Comparison of ENCODE assay signal across 8 cellular contexts in the genomic region with DNA sequence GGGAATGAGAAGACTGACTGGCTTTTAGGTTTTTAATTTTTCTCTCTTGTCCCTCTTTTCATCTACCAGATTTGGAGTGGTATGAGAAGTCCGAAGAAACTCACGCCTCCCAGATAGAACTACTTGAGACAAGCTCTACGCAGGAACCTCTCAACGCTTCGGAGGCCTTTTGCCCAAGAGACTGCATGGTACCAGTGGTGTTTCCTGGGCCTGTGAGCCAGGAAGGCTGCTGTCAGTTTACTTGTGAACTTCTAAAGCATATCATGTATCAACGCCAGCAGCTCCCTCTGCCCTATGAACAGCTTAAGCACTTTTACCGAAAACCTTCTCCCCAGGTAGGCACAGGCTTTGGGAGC. TPM values are rescaled to one million over a fixed set of nuclear protein-coding genes. Genes with fewer than 3 reads are reported as not detected.
DNase-seq lines count a peak whose midpoint lies in the region; ATAC-seq and TF ChIP-seq lines count a peak whose summit lies in the region.

No MANE protein-coding gene starts in this region.

- peaks cover 0 to 2% (median 0%) of the 10 kb centered on the region in 5 experiments for H3K9me3 Mint-ChIP-seq in brain

- 0 out of 2 replicates have a peak overlapping the region, but pooled peaks have one; percentile 51 for H2AFZ ChIP-seq in Karpas-422 (ENCODE audit: low read length)

- H3K27me3 Mint-ChIP-seq in brain: peaks cover 4% of the 10 kb centered on the region

- H3K4me3 Mint-ChIP-seq in brain: peak overlapping the region; percentile 98 to 100 (median 99)

- H3K4me1 Mint-ChIP-seq in brain: peaks cover 63% of the 10 kb centered on the region

- H3K36me3 ChIP-seq in Karpas-422 (ENCODE audit: insufficient read depth, low read length) (peaks cover 15% of the 10 kb centered on the region; the same call in 1 of the 2 replicates), liver (ENCODE audit: control insufficient read depth in 4 of 4, insufficient read depth in 3 of 4, low read depth in 1 of 4, low read length in 3 of 4) (peaks cover 15 to 18% (median 16%) of the 10 kb centered on the region in 4 donors), upper lobe of right lung (peaks cover 40% of the 10 kb centered on the region)

- TF ChIP-seq CTCF in brain (conservative IDR thresholded peaks at IDR 0.05) (no peak), liver (IDR thresholded peaks at IDR 0.05; ENCODE audit: low read depth, low read length, missing input control) (no peak), upper lobe of right lung (IDR thresholded peaks at IDR 0.05) (no peak)

- no peaks in the 10 kb centered on the region for H3K27me3 ChIP-seq in Karpas-422 (ENCODE audit: low read length)
- no peaks in the 10 kb centered on the region for H3K27me3 ChIP-seq in liver (ENCODE audit: control insufficient read depth in 4 of 4, insufficient read depth in 4 of 4, low read length in 3 of 4)
- H3K27me3 ChIP-seq in upper lobe of right lung: no peaks in the 10 kb centered on the region

- peak; percentile 14 for ATAC-seq in GM18867 (IDR thresholded peaks at IDR 0.05; ENCODE audit: unreplicated experiment)
- peak; percentile 29 for ATAC-seq in upper lobe of right lung
- no peak for ATAC-seq in HG02973 (IDR thresholded peaks at IDR 0.05; ENCODE audit: unreplicated experiment)

- DNase-seq in Karpas-422 (peak; percentile 65), upper lobe of right lung (no peak), COLO829 (ENCODE audit: low spot score) (no peak), NCI-H2081 treated with DMSO at 0.1 percent for 48 hours (lab: John Stamatoyannopoulos, UW) (no peak)

- H3K36me3 Mint-ChIP-seq in brain: peaks cover 49% of the 10 kb centered on the region

- H3K9me3 ChIP-seq in Karpas-422 (ENCODE audit: low read length) (no peaks in the 10 kb centered on the region), liver (ENCODE audit: control insufficient read depth in 4 of 4, low read length in 3 of 4) (no peaks in the 10 kb centered on the region), upper lobe of right lung (no peaks in the 10 kb centered on the region)

- no peaks in the 10 kb centered on the region for H3K9me2 ChIP-seq in Karpas-422 (replicated peaks; ENCODE audit: insufficient read depth, low read length)

- intact Hi-C loops in upper lobe of right lung (cut with DNase I): no loop called here

- H3K27ac Mint-ChIP-seq in brain: peak overlapping the region; percentile 97 to 100 (median 99)

- 32% methylated on average over 7 of the region's 7 CpGs for WGBS in liver

- H3K79me2 ChIP-seq in Karpas-422 (ENCODE audit: low read length): peaks cover 48% of the 10 kb centered on the region

- H3K4me3 ChIP-seq in Karpas-422 (ENCODE audit: low read length) (peak overlapping the region; percentile 87), liver (ENCODE audit: low read depth in 1 of 3, low read length in 3 of 3) (peak overlapping the region; percentile 54 to 98 (median 85)), upper lobe of right lung (peak overlapping the region; percentile 78)

- peaks cover 29% of the 10 kb centered on the region for H3K4me1 ChIP-seq in Karpas-422 (ENCODE audit: low read length)
- peaks cover 2 to 12% (median 9%) of the 10 kb centered on the region in 4 donors for H3K4me1 ChIP-seq in liver (ENCODE audit: control insufficient read depth in 4 of 4, insufficient read depth in 4 of 4, low read length in 3 of 4)
- H3K4me1 ChIP-seq in upper lobe of right lung: peaks cover 22% of the 10 kb centered on the region

- H3K9ac ChIP-seq in Karpas-422 (ENCODE audit: low read length) (peak overlapping the region; percentile 93), liver (ENCODE audit: low read depth in 1 of 2, low read length in 2 of 2) (peak overlapping the region; percentile 64 to 66)

- peak overlapping the region; percentile 80 for H3K4me2 ChIP-seq in Karpas-422 (ENCODE audit: low read depth, low read length, poor library complexity, severe bottlenecking)

- no peak for TF ChIP-seq RAD21 in liver (IDR thresholded peaks at IDR 0.05)

- H3K27ac ChIP-seq in Karpas-422 (ENCODE audit: low read length): peak overlapping the region; percentile 70
- peak overlapping the region in 1 of 2 donors; percentile 64 for H3K27ac ChIP-seq in liver (ENCODE audit: low read depth in 1 of 2, low read length in 2 of 2)
- peak overlapping the region; percentile 83 for H3K27ac ChIP-seq in upper lobe of right lung

- no peaks in the 10 kb centered on the region; the same call in 1 of the 2 replicates for H4K20me1 ChIP-seq in Karpas-422 (ENCODE audit: insufficient read depth, low read depth, low read length)

TF ChIP-seq in liver, 16 proteins besides CTCF, POLR2A, EP300 and RAD21 (continues in another document):
- TF ChIP-seq EGR1 (IDR thresholded peaks at IDR 0.05; ENCODE audit: low read depth in 2 of 2): no peak
- TF ChIP-seq, protein P1, sequence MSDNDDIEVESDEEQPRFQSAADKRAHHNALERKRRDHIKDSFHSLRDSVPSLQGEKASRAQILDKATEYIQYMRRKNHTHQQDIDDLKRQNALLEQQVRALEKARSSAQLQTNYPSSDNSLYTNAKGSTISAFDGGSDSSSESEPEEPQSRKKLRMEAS (IDR thresholded peaks at IDR 0.05): no peak
- TF ChIP-seq HNF4A (conservative IDR thresholded peaks at IDR 0.05): no peak
- no peak for TF ChIP-seq HNF4G (IDR thresholded peaks at IDR 0.05)
- TF ChIP-seq, protein P2, sequence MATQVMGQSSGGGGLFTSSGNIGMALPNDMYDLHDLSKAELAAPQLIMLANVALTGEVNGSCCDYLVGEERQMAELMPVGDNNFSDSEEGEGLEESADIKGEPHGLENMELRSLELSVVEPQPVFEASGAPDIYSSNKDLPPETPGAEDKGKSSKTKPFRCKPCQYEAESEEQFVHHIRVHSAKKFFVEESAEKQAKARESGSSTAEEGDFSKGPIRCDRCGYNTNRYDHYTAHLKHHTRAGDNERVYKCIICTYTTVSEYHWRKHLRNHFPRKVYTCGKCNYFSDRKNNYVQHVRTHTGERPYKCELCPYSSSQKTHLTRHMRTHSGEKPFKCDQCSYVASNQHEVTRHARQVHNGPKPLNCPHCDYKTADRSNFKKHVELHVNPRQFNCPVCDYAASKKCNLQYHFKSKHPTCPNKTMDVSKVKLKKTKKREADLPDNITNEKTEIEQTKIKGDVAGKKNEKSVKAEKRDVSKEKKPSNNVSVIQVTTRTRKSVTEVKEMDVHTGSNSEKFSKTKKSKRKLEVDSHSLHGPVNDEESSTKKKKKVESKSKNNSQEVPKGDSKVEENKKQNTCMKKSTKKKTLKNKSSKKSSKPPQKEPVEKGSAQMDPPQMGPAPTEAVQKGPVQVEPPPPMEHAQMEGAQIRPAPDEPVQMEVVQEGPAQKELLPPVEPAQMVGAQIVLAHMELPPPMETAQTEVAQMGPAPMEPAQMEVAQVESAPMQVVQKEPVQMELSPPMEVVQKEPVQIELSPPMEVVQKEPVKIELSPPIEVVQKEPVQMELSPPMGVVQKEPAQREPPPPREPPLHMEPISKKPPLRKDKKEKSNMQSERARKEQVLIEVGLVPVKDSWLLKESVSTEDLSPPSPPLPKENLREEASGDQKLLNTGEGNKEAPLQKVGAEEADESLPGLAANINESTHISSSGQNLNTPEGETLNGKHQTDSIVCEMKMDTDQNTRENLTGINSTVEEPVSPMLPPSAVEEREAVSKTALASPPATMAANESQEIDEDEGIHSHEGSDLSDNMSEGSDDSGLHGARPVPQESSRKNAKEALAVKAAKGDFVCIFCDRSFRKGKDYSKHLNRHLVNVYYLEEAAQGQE (IDR thresholded peaks at IDR 0.05): no peak
- TF ChIP-seq FOXA1 (IDR thresholded peaks at IDR 0.05): no peak
- no peak for TF ChIP-seq ATF3 (IDR thresholded peaks at IDR 0.05)
- TF ChIP-seq RXRA (IDR thresholded peaks at IDR 0.05): no peak
- no peak for TF ChIP-seq JUND (IDR thresholded peaks at IDR 0.05)
- TF ChIP-seq SP1 (IDR thresholded peaks at IDR 0.05): no peak
- no peak for TF ChIP-seq YY1 (IDR thresholded peaks at IDR 0.05)
- TF ChIP-seq GABPA (IDR thresholded peaks at IDR 0.05 in 1 of 2, conservative IDR thresholded peaks at IDR 0.05 in 1 of 2): no peak
- no peak for TF ChIP-seq TAF1 (conservative IDR thresholded peaks at IDR 0.05)
- no peak for TF ChIP-seq NR2F2 (IDR thresholded peaks at IDR 0.05)

RNA-seq across cellular contexts. Expression of gene MAD2L1BP, which starts 0.7 kb away (rescaled TPM):
- total RNA-seq in Karpas-422 (2014; rRNA removed; shearing (Covaris generic); ENCODE audit: low replicate concordance): 28.5 and 32.2 TPM in 2 replicates
- polyA plus RNA-seq in brain (ENCODE audit: insufficient read depth, low read depth, low replicate concordance) (32.9 TPM), liver (10 to 100 TPM; 15.2 to 17.3 TPM)
- total RNA-seq in liver (10 to 100 TPM; 11.2 to 16.9 TPM), upper lobe of right lung (18.5 TPM)

RNA-seq across cellular contexts. Expression of gene GTPBP2, which starts 7.2 kb away (rescaled TPM):
- 70.3 and 72.3 TPM in 2 replicates for total RNA-seq in Karpas-422 (2014; rRNA removed; shearing (Covaris generic); ENCODE audit: low replicate concordance)
- polyA plus RNA-seq in brain (ENCODE audit: insufficient read depth, low read depth, low replicate concordance): 57.8 TPM
- total RNA-seq in liver: 10 to 100 TPM; 21.8 to 69.1 TPM
- 10 to 100 TPM in 1 of 2 donors, 1 to 10 TPM in 1; 7.9 to 10.5 TPM for polyA plus RNA-seq in liver
- 85.7 TPM for total RNA-seq in upper lobe of right lung

RNA-seq across cellular contexts. Expression of gene RSPH9, which starts 8.5 kb away (rescaled TPM):
- total RNA-seq in Karpas-422 (2014; rRNA removed; shearing (Covaris generic); ENCODE audit: low replicate concordance): not detected in 2 replicates
- polyA plus RNA-seq in brain (ENCODE audit: insufficient read depth, low read depth, low replicate concordance) (4.1 TPM), liver (under 1 TPM; 0.09 to 0.15 TPM)
- total RNA-seq in liver (under 1 TPM; under 0.01 to 0.19 TPM), upper lobe of right lung (0.20 TPM)

RNA-seq across cellular contexts. Expression of gene MRPS18A, which starts 51.3 kb away (rescaled TPM):
- 53.2 and 82.4 TPM in 2 replicates for total RNA-seq in Karpas-422 (2014; rRNA removed; shearing (Covaris generic); ENCODE audit: low replicate concordance)
- 89.2 TPM for polyA plus RNA-seq in brain (ENCODE audit: insufficient read depth, low read depth, low replicate concordance)
- 10 to 100 TPM; 21.5 to 27.0 TPM for total RNA-seq in liver
- 10 to 100 TPM; 43.1 to 50.5 TPM for polyA plus RNA-seq in liver
- total RNA-seq in upper lobe of right lung: 28.1 TPM
